Comparison of ENCODE assay signal across 28 cellular contexts in the genomic region with DNA sequence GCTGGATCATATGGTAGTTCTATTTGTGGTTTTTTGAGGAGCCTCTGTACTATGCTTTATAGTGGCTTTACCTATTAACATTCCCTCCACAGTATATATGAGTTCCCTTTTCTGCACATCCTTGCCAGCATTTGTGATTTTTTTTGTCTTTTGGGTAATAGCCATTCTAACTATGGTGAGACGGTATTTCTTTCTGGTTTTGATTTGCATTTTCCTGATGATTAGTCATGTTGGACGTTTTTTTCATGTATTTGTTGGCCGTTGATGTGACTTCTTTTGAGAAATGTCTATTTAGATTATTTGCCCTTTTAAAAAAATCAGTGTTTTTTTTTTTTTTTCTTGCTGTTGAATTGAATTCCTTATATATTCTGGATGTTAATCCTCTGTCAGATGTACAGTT. TPM values are rescaled to one million over a fixed set of nuclear protein-coding genes. Genes with fewer than 3 reads are reported as not detected.
DNase-seq lines count a peak whose midpoint lies in the region; ATAC-seq and TF ChIP-seq lines count a peak whose summit lies in the region.
"Had no signal": no experiment of that assay in that cellular context is flagged by ENCODE, and none has a peak within 500 bp of the region (broad histone marks: within the 10 kb centered on the region; RNA-seq: fewer than 3 reads in every experiment).

No MANE protein-coding gene starts in this region.

- H3K27me3 Mint-ChIP-seq in activated naive CD4-positive, alpha-beta T cell treated with anti-CD3 and anti-CD28 coated beads, Interleukin-2, amount 50 U/mL, for 24 hours, result no peaks in the 10 kb centered on the region
- H3K27me3 Mint-ChIP-seq in chondrocyte (ENCODE audit: low read depth), result no peaks in the 10 kb centered on the region
- no peaks in the 10 kb centered on the region for H3K27me3 Mint-ChIP-seq in stimulated activated memory B cell treated with anti-CD40 and anti-IgM and Interleukin-4, amounts not matched to agents 10 μg/mL and 1 μg/mL and 100 μg/mL, for 72 hours
- H3K27me3 Mint-ChIP-seq: activated CD4-positive, alpha-beta memory T cell treated with anti-CD3 and anti-CD28 coated beads, Interleukin-2, amount 10 ng/mL, durations not matched to agents 7 days and 5 days; memory B cell; stimulated activated naive CD8-positive, alpha-beta T cell treated with anti-CD3 and anti-CD28 coated beads, Interleukin-15, Interleukin-2, amounts not matched to agents 100 ng/mL and 50 ng/mL, for 24 hours had no signal

- H3K27me3 ChIP-seq in Karpas-422 (ENCODE audit: low read length), result no peaks in the 10 kb centered on the region
- no peaks in the 10 kb centered on the region for H3K27me3 ChIP-seq in osteoblast (ENCODE audit: insufficient read depth, low read length)
- no peaks in the 10 kb centered on the region for H3K27me3 ChIP-seq in stomach
- H3K27me3 ChIP-seq: left lung, neural progenitor cell, uterus had no signal

- TF ChIP-seq CTCF in chondrocyte (IDR thresholded peaks at IDR 0.05) (no peak), osteoblast (IDR thresholded peaks at IDR 0.05; ENCODE audit: extremely low read depth, low read depth, low read length) (no peak), stomach (IDR thresholded peaks at IDR 0.05) (no peak)

- peak overlapping the region; percentile 8 for H3K4me2 ChIP-seq in Karpas-422 (ENCODE audit: low read depth, low read length, poor library complexity, severe bottlenecking)
- H3K4me2 ChIP-seq in osteoblast (ENCODE audit: insufficient read depth, low read length), result no peak overlapping the region
- H3K4me2 ChIP-seq: neural progenitor cell had no signal

- peak overlapping the region; percentile 66 for H3K27ac Mint-ChIP-seq in activated naive CD4-positive, alpha-beta T cell treated with anti-CD3 and anti-CD28 coated beads, Interleukin-2, amount 50 U/mL, for 24 hours
- peak overlapping the region; percentile 4 for H3K27ac Mint-ChIP-seq in chondrocyte (ENCODE audit: unreplicated experiment)
- peak overlapping the region; percentile 34 for H3K27ac Mint-ChIP-seq in stimulated activated memory B cell treated with anti-CD40 and anti-IgM and Interleukin-4, amounts not matched to agents 10 μg/mL and 1 μg/mL and 100 μg/mL, for 72 hours
- H3K27ac Mint-ChIP-seq: activated CD4-positive, alpha-beta memory T cell treated with anti-CD3 and anti-CD28 coated beads, Interleukin-2, amount 10 ng/mL, durations not matched to agents 7 days and 5 days; memory B cell; neural progenitor cell; T-helper 2 cell treated with Interferon-gamma antibody and Interleukin-4, amounts not matched to agents 5 μg/mL and 100 μg/mL, for 36 hours had no signal

- peaks cover 4% of the 10 kb centered on the region; the same call in 1 of the 2 replicates for H4K20me1 ChIP-seq in Karpas-422 (ENCODE audit: insufficient read depth, low read depth, low read length)
- peaks cover 48% of the 10 kb centered on the region for H4K20me1 ChIP-seq in osteoblast (ENCODE audit: insufficient read depth, low read length)

- intact Hi-C loops in stomach (cut with DNase I; ENCODE audit: low total_unique reads), result no loop called here

- H3K36me3 ChIP-seq in Karpas-422 (ENCODE audit: insufficient read depth, low read length) (peaks cover 73% of the 10 kb centered on the region), osteoblast (ENCODE audit: insufficient read depth, low read length) (peaks cover 65% of the 10 kb centered on the region), stomach (peaks cover 20 to 76% (median 65%) of the 10 kb centered on the region in 4 donors)
- H3K36me3 ChIP-seq: uterus had no signal

- no peak overlapping the region for H3K9ac ChIP-seq in Karpas-422 (ENCODE audit: low read length)
- H3K9ac ChIP-seq: neural progenitor cell had no signal

- H3K4me3 ChIP-seq in Karpas-422 (ENCODE audit: low read length) (no peak overlapping the region), osteoblast (ENCODE audit: insufficient read depth, low read length) (no peak overlapping the region), stomach (no peak overlapping the region)
- H3K4me3 ChIP-seq: GM12878, left lung, neural progenitor cell, uterus had no signal

- H3K9me3 Mint-ChIP-seq in activated naive CD4-positive, alpha-beta T cell treated with anti-CD3 and anti-CD28 coated beads, Interleukin-2, amount 50 U/mL, for 24 hours, result no peaks in the 10 kb centered on the region
- no peaks in the 10 kb centered on the region for H3K9me3 Mint-ChIP-seq in chondrocyte (ENCODE audit: low read depth)
- no peaks in the 10 kb centered on the region for H3K9me3 Mint-ChIP-seq in stimulated activated memory B cell treated with anti-CD40 and anti-IgM and Interleukin-4, amounts not matched to agents 10 μg/mL and 1 μg/mL and 100 μg/mL, for 72 hours
- H3K9me3 Mint-ChIP-seq: activated CD4-positive, alpha-beta memory T cell treated with anti-CD3 and anti-CD28 coated beads, Interleukin-2, amount 10 ng/mL, durations not matched to agents 7 days and 5 days; memory B cell; stimulated activated naive CD8-positive, alpha-beta T cell treated with anti-CD3 and anti-CD28 coated beads, Interleukin-15, Interleukin-2, amounts not matched to agents 100 ng/mL and 50 ng/mL, for 24 hours; T-helper 2 cell treated with Interferon-gamma antibody and Interleukin-4, amounts not matched to agents 5 μg/mL and 100 μg/mL, for 36 hours had no signal

- no peaks in the 10 kb centered on the region for H3K9me3 ChIP-seq in Karpas-422 (ENCODE audit: low read length)
- H3K9me3 ChIP-seq in osteoblast (ENCODE audit: low read depth, low read length), result no peaks in the 10 kb centered on the region
- no peaks in the 10 kb centered on the region for H3K9me3 ChIP-seq in stomach
- H3K9me3 ChIP-seq: left lung, uterus had no signal

- no peak for TF ChIP-seq EP300 in stomach (IDR thresholded peaks at IDR 0.05)

- peaks cover 26% of the 10 kb centered on the region for H3K36me3 Mint-ChIP-seq in activated naive CD4-positive, alpha-beta T cell treated with anti-CD3 and anti-CD28 coated beads, Interleukin-2, amount 50 U/mL, for 24 hours
- peaks cover 24% of the 10 kb centered on the region for H3K36me3 Mint-ChIP-seq in chondrocyte (ENCODE audit: low read depth)
- H3K36me3 Mint-ChIP-seq in stimulated activated memory B cell treated with anti-CD40 and anti-IgM and Interleukin-4, amounts not matched to agents 10 μg/mL and 1 μg/mL and 100 μg/mL, for 72 hours, result peaks cover 30% of the 10 kb centered on the region

- H3K79me2 ChIP-seq in Karpas-422 (ENCODE audit: low read length), result peaks cover 98% of the 10 kb centered on the region
- H3K79me2 ChIP-seq in osteoblast (ENCODE audit: insufficient read depth, low read length), result peaks cover 99% of the 10 kb centered on the region

- H3K4me1 ChIP-seq in Karpas-422 (ENCODE audit: low read length) (peaks cover 43% of the 10 kb centered on the region), osteoblast (ENCODE audit: insufficient read depth, low read length) (peaks cover 7% of the 10 kb centered on the region), stomach (peaks cover 0 to 24% (median 0%) of the 10 kb centered on the region in 4 donors)
- H3K4me1 ChIP-seq: neural progenitor cell, uterus had no signal

- no peak for ATAC-seq in stimulated activated memory B cell treated with anti-CD40 and anti-IgM and Interleukin-4, amounts not matched to agents 10 μg/mL and 1 μg/mL and 100 μg/mL, for 72 hours
- ATAC-seq: GM12878, HCT116, left lung, Panc1, right cardiac atrium had no signal

- H3K4me1 Mint-ChIP-seq in activated naive CD4-positive, alpha-beta T cell treated with anti-CD3 and anti-CD28 coated beads, Interleukin-2, amount 50 U/mL, for 24 hours, result peaks cover 35% of the 10 kb centered on the region
- peaks cover 9% of the 10 kb centered on the region for H3K4me1 Mint-ChIP-seq in chondrocyte (ENCODE audit: low read depth)
- H3K4me1 Mint-ChIP-seq in stimulated activated memory B cell treated with anti-CD40 and anti-IgM and Interleukin-4, amounts not matched to agents 10 μg/mL and 1 μg/mL and 100 μg/mL, for 72 hours, result peaks cover 19% of the 10 kb centered on the region
- H3K4me1 Mint-ChIP-seq: neural progenitor cell had no signal

- H3K27ac ChIP-seq in Karpas-422 (ENCODE audit: low read length) (peak overlapping the region; percentile 42), osteoblast (ENCODE audit: low read depth, low read length) (no peak overlapping the region), stomach (no peak overlapping the region)
- H3K27ac ChIP-seq: left lung, neural progenitor cell, uterus had no signal

- no peak overlapping the region for H3K4me3 Mint-ChIP-seq in activated naive CD4-positive, alpha-beta T cell treated with anti-CD3 and anti-CD28 coated beads, Interleukin-2, amount 50 U/mL, for 24 hours
- no peak overlapping the region for H3K4me3 Mint-ChIP-seq in chondrocyte (ENCODE audit: unreplicated experiment)
- no peak overlapping the region for H3K4me3 Mint-ChIP-seq in stimulated activated memory B cell treated with anti-CD40 and anti-IgM and Interleukin-4, amounts not matched to agents 10 μg/mL and 1 μg/mL and 100 μg/mL, for 72 hours
- H3K4me3 Mint-ChIP-seq: activated CD4-positive, alpha-beta memory T cell treated with anti-CD3 and anti-CD28 coated beads, Interleukin-2, amount 10 ng/mL, durations not matched to agents 7 days and 5 days; memory B cell; neural progenitor cell; stimulated activated naive CD8-positive, alpha-beta T cell treated with anti-CD3 and anti-CD28 coated beads, Interleukin-15, Interleukin-2, amounts not matched to agents 100 ng/mL and 50 ng/mL, for 24 hours; T-helper 2 cell treated with Interferon-gamma antibody and Interleukin-4, amounts not matched to agents 5 μg/mL and 100 μg/mL, for 36 hours had no signal

- no peaks in the 10 kb centered on the region for H3K9me2 ChIP-seq in Karpas-422 (replicated peaks; ENCODE audit: insufficient read depth, low read length)

- WGBS in stomach, 5 donors, result 76 to 86% (median 79%) methylated on average over 3 of the region's 3 CpGs

- no peak overlapping the region for H2AFZ ChIP-seq in Karpas-422 (ENCODE audit: low read length)
- H2AFZ ChIP-seq in osteoblast (ENCODE audit: low read length), result no peak overlapping the region
- H2AFZ ChIP-seq: neural progenitor cell had no signal

- TF ChIP-seq POLR2A in stomach (IDR thresholded peaks at IDR 0.05), result no peak

- no peak for DNase-seq in activated naive CD4-positive, alpha-beta T cell treated with anti-CD3 and anti-CD28 coated beads, Interleukin-2, amount 50 U/mL, for 16 hours
- DNase-seq in Karpas-422, result no peak
- no peak for DNase-seq in chondrocyte (ENCODE audit: low spot score)
- DNase-seq in anterior cingulate cortex (lab: John Stamatoyannopoulos, UW), result no peak
- DNase-seq in osteoblast (ENCODE audit: insufficient read length, low spot score, missing footprints), result no peak
- DNase-seq in stomach, result no peak
- DNase-seq: activated CD4-positive, alpha-beta memory T cell treated with anti-CD3 and anti-CD28 coated beads, Interleukin-2, amount 10 ng/mL, durations not matched to agents 7 days and 5 days; activated gamma-delta T cell; activated T-cell treated with anti-CD3 and anti-CD28 coated beads for 4 hours; DMS 273 treated with DMSO at 0.1 percent for 48 hours; glutamatergic neuron; islet precursor cell; left lung; NCI-H1436 treated with DMSO at 0.1 percent for 48 hours; posterior cingulate gyrus; right cardiac atrium; Right ventricle myocardium superior; stimulated activated CD4-positive, alpha-beta T cell treated with anti-CD3 and anti-CD28 coated beads, Interleukin-1b, Interleukin-23, amount 100 ng/mL, for 48 hours; uterus had no signal

RNA-seq across cellular contexts. Expression of a gene that starts 31.1 kb away (rescaled TPM):
- 223 and 259 TPM in 2 replicates for total RNA-seq in Karpas-422 (2014; rRNA removed; shearing (Covaris generic); ENCODE audit: low replicate concordance)
- total RNA-seq in chondrocyte (302 to 437 TPM (median 434 TPM) in 3 replicates), osteoblast (251 and 315 TPM in 2 replicates), stomach (100 to 1,000 TPM in 4 of 5 donors, 10 to 100 TPM in 1; 82.6 to 189 (median 111) TPM)
- 10 to 100 TPM; 41.6 to 94.7 (median 70.0) TPM for polyA plus RNA-seq in stomach

Comparison
In these comparisons a context has a peak if more than half of its experiments do, and no peak if none do; other contexts are left out.
1. H3K27ac Mint-ChIP-seq: peak in every context shown above with its lines; median percentile 66 in activated naive CD4-positive, alpha-beta T cell treated with anti-CD3 and anti-CD28 coated beads, Interleukin-2, amount 50 U/mL, for 24 hours; 34 in stimulated activated memory B cell treated with anti-CD40 and anti-IgM and Interleukin-4, amounts not matched to agents 10 μg/mL and 1 μg/mL and 100 μg/mL, for 72 hours; 4 in chondrocyte.